Comparison of ENCODE assay signal across 15 cellular contexts in genomic region chr20:44581515-44581914, GRCh38. TPM values are rescaled to one million over a fixed set of nuclear protein-coding genes. Genes with fewer than 3 reads are reported as not detected.
DNase-seq lines count a peak whose midpoint lies in the region; ATAC-seq, FAIRE-seq and TF ChIP-seq lines count a peak whose summit lies in the region.
"Had no signal": no experiment of that assay in that cellular context is flagged by ENCODE, and none has a peak within 500 bp of the region (broad histone marks: within the 10 kb centered on the region; RNA-seq: fewer than 3 reads in every experiment).

No MANE protein-coding gene starts in this region.

- H3F3A ChIP-seq in SK-N-SH (replicated peaks; ENCODE audit: insufficient read depth), result peaks cover 6% of the 10 kb centered on the region

- in situ Hi-C loops in GM12878 (cut with MboI), result no loop called here

- BruUV-seq in GM12878 (replicated peaks; lab: Mats Ljungman, UMichigan), result no TSS peak

- ATAC-seq in SK-N-SH treated with all-trans-retinoic acid at 6 μM for 48 hours, result no peak
- ATAC-seq in GM12878, result no peak
- no peak for ATAC-seq in GM21528 (IDR thresholded peaks at IDR 0.05; ENCODE audit: low FRiP score, unreplicated experiment)
- ATAC-seq: activated naive CD8-positive, alpha-beta T cell treated with anti-CD3 and anti-CD28 coated beads, Interleukin-2, amount 50 U/mL, for 24 hours had no signal

- no peak for TF ChIP-seq RAD21 in SK-N-SH (IDR thresholded peaks at IDR 0.05; ENCODE audit: low read length)
- TF ChIP-seq RAD21 in GM12878 (IDR thresholded peaks at IDR 0.05; ENCODE audit: insufficient read depth, low read depth, low read length), result no peak

- no peak for TF ChIP-seq POLR2A in GM12878 (IDR thresholded peaks at IDR 0.05; ENCODE audit: low read depth, low read length)

- TF ChIP-seq CTCF in SK-N-SH (IDR thresholded peaks at IDR 0.05), result no peak
- no peak for TF ChIP-seq CTCF in GM12878 (IDR thresholded peaks at IDR 0.05 in 2 of 3, conservative IDR thresholded peaks at IDR 0.05 in 1 of 3; ENCODE audit: control insufficient read depth in 2 of 3, extremely low read depth in 1 of 3, insufficient read depth in 1 of 3, low read depth in 3 of 3, low read length in 3 of 3)
- TF ChIP-seq CTCF in tibial artery (IDR thresholded peaks at IDR 0.05), result no peak

- H3K4me3 ChIP-seq in SK-N-SH (ENCODE audit: low read depth in 2 of 2, low read length in 1 of 2) (no peak overlapping the region), GM12878 (no peak overlapping the region), muscle layer of duodenum (ENCODE audit: low read depth in 1 of 2, low read length in 2 of 2) (peak overlapping the region in 1 of 2 donors; percentile 60), tibial artery (no peak overlapping the region)
- H3K4me3 ChIP-seq: HAP-1 had no signal

- WGBS in SK-N-SH (ENCODE audit: low lambda C conversion rate), result 100% methylated on average over 1 of the region's 1 CpG
- WGBS in GM12878 (ENCODE audit: insufficient coverage, insufficient replicate concordance, low lambda C conversion rate, missing lambda C conversion rate), result 94% methylated on average over 1 of the region's 1 CpG

- no peaks in the 10 kb centered on the region for H3K27me3 ChIP-seq in SK-N-SH (ENCODE audit: insufficient read depth)
- H3K27me3 ChIP-seq in GM12878 (replicated peaks in 1 of 2; ENCODE audit: control insufficient read depth in 2 of 2, insufficient read depth in 2 of 2, low read length in 1 of 2), result no peaks in the 10 kb centered on the region
- no peaks in the 10 kb centered on the region for H3K27me3 ChIP-seq in muscle layer of duodenum (ENCODE audit: low read depth, low read length)
- no peaks in the 10 kb centered on the region for H3K27me3 ChIP-seq in tibial artery

- H3K9ac ChIP-seq in SK-N-SH, result no peak overlapping the region
- H3K9ac ChIP-seq in GM12878 (ENCODE audit: control insufficient read depth, insufficient read depth, low read length), result no peak overlapping the region
- H3K9ac ChIP-seq: KMS-11 had no signal

- DNase-seq in SK-N-SH, result no peak
- DNase-seq in GM12878 (ENCODE audit: low read depth, low spot score), result no peak
- no peak for DNase-seq in tibial artery
- DNase-seq in UCSD-AML1 (lab: John Stamatoyannopoulos, UW; ENCODE audit: unreplicated experiment), result no peak
- no peak for DNase-seq in NCI-H2107 (lab: John Stamatoyannopoulos, UW)
- DNase-seq: activated naive CD8-positive, alpha-beta T cell treated with anti-CD3 and anti-CD28 coated beads, Interleukin-2, amount 50 U/mL, for 24 hours; NCI-H2171 treated with DMSO at 0.1 percent for 48 hours; T-helper 9 cell had no signal

- H3K9me2 ChIP-seq in SK-N-SH, result no peaks in the 10 kb centered on the region

- SMC1A ChIA-PET in GM12878 (lab: Charles Lee; ENCODE audit: uncharacterized antibody, unreplicated experiment), result interaction anchor here (1.0 to 5.9 kb wide), 3 partner anchors 12 to 21 kb away, joined by 3 to 38 read pairs (median 25); no protein-coding TSS in a partner anchor

- H3K4me1 ChIP-seq in SK-N-SH (ENCODE audit: control insufficient read depth in 1 of 2, insufficient read depth in 2 of 2, low read depth in 1 of 2, low read length in 1 of 2), result peaks cover 21 to 26% of the 10 kb centered on the region in 2 experiments; a peak in 3 of 4 replicates
- peaks cover 75% of the 10 kb centered on the region for H3K4me1 ChIP-seq in GM12878 (ENCODE audit: control insufficient read depth, insufficient read depth, low read length)
- H3K4me1 ChIP-seq in muscle layer of duodenum (ENCODE audit: control insufficient read depth in 1 of 2, insufficient read depth in 2 of 2, low read length in 2 of 2), result peaks cover 5 to 46% of the 10 kb centered on the region in 2 donors
- peaks cover 0 to 74% (median 43%) of the 10 kb centered on the region in 4 donors for H3K4me1 ChIP-seq in tibial artery

- TF ChIP-seq EP300 in SK-N-SH (IDR thresholded peaks at IDR 0.05; ENCODE audit: borderline replicate concordance in 1 of 2, low read depth in 1 of 2, low read length in 1 of 2), result no peak
- no peak for TF ChIP-seq EP300 in GM12878 (IDR thresholded peaks at IDR 0.05; ENCODE audit: borderline replicate concordance in 1 of 2, control insufficient read depth in 1 of 2, low read depth in 2 of 2, low read length in 2 of 2)

- H3K9me3 ChIP-seq in SK-N-SH, result no peaks in the 10 kb centered on the region
- no peaks in the 10 kb centered on the region for H3K9me3 ChIP-seq in GM12878 (replicated peaks; ENCODE audit: control insufficient read depth, insufficient read depth, low read length)
- H3K9me3 ChIP-seq in muscle layer of duodenum (ENCODE audit: control insufficient read depth in 1 of 2, low read length in 2 of 2), result no peaks in the 10 kb centered on the region
- H3K9me3 ChIP-seq in tibial artery, result no peaks in the 10 kb centered on the region
- H3K9me3 ChIP-seq: HAP-1 had no signal

- H3K27ac ChIP-seq in SK-N-SH (ENCODE audit: low read depth in 2 of 2, low read length in 1 of 2) (peak overlapping the region in 1 of 2 experiments; percentile 1; a peak in 1 of 4 replicates), GM12878 (ENCODE audit: control insufficient read depth, insufficient read depth) (peak overlapping the region; percentile 6; the same call in 1 of the 2 replicates), muscle layer of duodenum (ENCODE audit: low read length) (peak overlapping the region; percentile 78), tibial artery (peak overlapping the region; percentile 79 to 83)
- H3K27ac ChIP-seq: 22Rv1, KMS-11 had no signal

- H4K20me1 ChIP-seq in SK-N-SH (ENCODE audit: insufficient read depth), result no peaks in the 10 kb centered on the region
- no peaks in the 10 kb centered on the region for H4K20me1 ChIP-seq in GM12878 (ENCODE audit: control insufficient read depth, insufficient read depth)

- CTCF ChIA-PET in SK-N-SH (lab: Yijun Ruan, JAX), result no interaction called here
- CTCF ChIA-PET in GM12878 (lab: Yijun Ruan, JAX), result interaction anchor here (1.2 to 9.0 kb wide), 5 partner anchors 13 to 197 kb away, joined by 3 to 158 read pairs (median 4); no protein-coding TSS in a partner anchor

- no peak for FAIRE-seq in GM12878 (lab: Jason Lieb, UNC)
- FAIRE-seq: GM12892 had no signal

- H3K79me2 ChIP-seq in SK-N-SH (ENCODE audit: insufficient read depth) (peaks cover 22% of the 10 kb centered on the region; the same call in 1 of the 2 replicates), GM12878 (ENCODE audit: control insufficient read depth, insufficient read depth, low read length) (no peaks in the 10 kb centered on the region)

- intact Hi-C loops in GM12878 (cut with micrococcal nuclease; ENCODE audit: unreplicated experiment), result no loop called here
- intact Hi-C loops in tibial artery (cut with DNase I; ENCODE audit: low total_unique reads), result no loop called here

- POLR2A ChIA-PET in SK-N-SH (lab: Yijun Ruan, JAX) (no interaction called here), GM12878 (lab: Charles Lee) (interaction anchor here (0.9 to 5.6 kb wide), 3 partner anchors 9 to 17 kb away, joined by 4 to 39 read pairs (median 31); no protein-coding TSS in a partner anchor)

- peak overlapping the region; percentile 59; the same call in 1 of the 2 replicates for H3K4me2 ChIP-seq in SK-N-SH
- peak overlapping the region; percentile 66 for H3K4me2 ChIP-seq in GM12878 (ENCODE audit: control insufficient read depth, insufficient read depth)
- H3K4me2 ChIP-seq: KMS-11 had no signal

- no peaks in the 10 kb centered on the region for H3K36me3 ChIP-seq in SK-N-SH (replicated peaks in 1 of 2; ENCODE audit: control insufficient read depth in 1 of 2, insufficient read depth in 2 of 2, low read length in 1 of 2)
- no peaks in the 10 kb centered on the region for H3K36me3 ChIP-seq in GM12878 (ENCODE audit: control insufficient read depth in 2 of 2, insufficient read depth in 2 of 2, low read length in 1 of 2)
- no peaks in the 10 kb centered on the region for H3K36me3 ChIP-seq in muscle layer of duodenum (ENCODE audit: control insufficient read depth in 1 of 2, insufficient read depth in 2 of 2, low read length in 2 of 2)
- H3K36me3 ChIP-seq in tibial artery, result no peaks in the 10 kb centered on the region
- H3K36me3 ChIP-seq: HAP-1 had no signal

- RAD21 ChIA-PET in GM12878 (lab: Charles Lee; ENCODE audit: unreplicated experiment), result interaction anchor here (0.8 to 7.0 kb wide), 8 partner anchors 10 to 101 kb away, joined by 3 to 97 read pairs (median 12); no protein-coding TSS in a partner anchor

- H2AFZ ChIP-seq in SK-N-SH (ENCODE audit: low read depth) (no peak overlapping the region), GM12878 (ENCODE audit: control insufficient read depth, low read depth, low read length) (peak overlapping the region; percentile 11; the same call in 1 of the 2 replicates)

RNA-seq across cellular contexts. Expression of gene PKIG, which starts 0.9 kb away (rescaled TPM):
- 63.9 and 92.9 TPM in 2 replicates for polyA plus RNA-seq in SK-N-SH (2012; rRNA removed)
- 67.5 and 78.6 TPM in 2 replicates for polyA plus RNA-seq in SK-N-SH (2012; cell fraction: cytosol; rRNA removed)
- 29.9 and 37.7 TPM in 2 replicates for polyA plus RNA-seq in SK-N-SH (2012; cell fraction: nucleus; rRNA removed)
- total RNA-seq in GM12878 (2013; cell fraction: nucleolus; rRNA removed), result 7.9 and 8.9 TPM in 2 replicates
- total RNA-seq in GM12878 (2014; rRNA removed), result 77.0 and 78.5 TPM in 2 replicates
- 47.9 and 51.4 TPM in 2 replicates for total RNA-seq in GM12878 (2014; rRNA removed; fragmentation: Illumina TruSeq; extraction: Trizol)
- total RNA-seq in GM12878 (2021), result 56.2 and 58.4 TPM in 2 replicates
- polyA plus RNA-seq in GM12878 (2011; ENCODE audit: low read depth), result 7.8 TPM
- 16.4 and 17.8 TPM in 2 replicates for polyA plus RNA-seq in GM12878 (2011; rRNA removed)
- polyA plus RNA-seq in GM12878 (2011; cell fraction: cytosol; rRNA removed), result 27.8 and 30.7 TPM in 2 replicates
- polyA plus RNA-seq in GM12878 (2011; cell fraction: nucleus; rRNA removed), result 10.9 TPM in 2 replicates
- polyA plus RNA-seq in GM12878 (2012), result 17.2 and 19.4 TPM in 2 replicates
- 33.8 and 69.3 TPM in 2 replicates for polyA plus RNA-seq in GM12878 (2014; fragmentation: Illumina TruSeq; extraction: Trizol)
- polyA plus RNA-seq in GM12878 (2014; fragmentation: Nextera tagmentation; extraction: Ambion mirVana), result 10 to 100 TPM in 1 of 2 experiments, 1 to 10 TPM in 1; 5.7 to 17.5 TPM
- polyA plus RNA-seq in GM12878 (2014; rRNA removed), result 74.2 and 82.3 TPM in 2 replicates
- 10 to 100 TPM; 26.3 to 28.0 TPM for polyA plus RNA-seq in GM12878 (2016; fragmentation: Nextera tagmentation; extraction: Ambion mirVana)
- polyA minus RNA-seq in GM12878 (2011; rRNA and poly(A)+ RNA removed), result 5.6 and 9.3 TPM in 2 replicates
- polyA minus RNA-seq in GM12878 (2011; cell fraction: cytosol; rRNA and poly(A)+ RNA removed), result 4.2 and 5.1 TPM in 2 replicates
- polyA minus RNA-seq in GM12878 (2011; cell fraction: nucleus; rRNA and poly(A)+ RNA removed), result 1.5 and 3.6 TPM in 2 replicates

RNA-seq across cellular contexts. Expression of gene SERINC3, which starts 59.6 kb away (rescaled TPM):
- polyA plus RNA-seq in SK-N-SH (2012; rRNA removed) (105 and 173 TPM in 2 replicates), GM12878 (2011; rRNA removed) (88.7 and 96.8 TPM in 2 replicates), GM12878 (2014; fragmentation: Illumina TruSeq; extraction: Trizol) (39.8 and 41.9 TPM in 2 replicates), GM12878 (2014; fragmentation: Nextera tagmentation; extraction: Ambion mirVana) (10 to 100 TPM; 37.8 to 55.6 TPM), GM12878 (2014; rRNA removed) (31.8 and 34.0 TPM in 2 replicates), GM12878 (2016; fragmentation: Nextera tagmentation; extraction: Ambion mirVana) (10 to 100 TPM; 59.0 to 59.8 TPM)
- polyA plus RNA-seq in SK-N-SH (2012; cell fraction: cytosol; rRNA removed), result 101 and 124 TPM in 2 replicates
- polyA plus RNA-seq in SK-N-SH (2012; cell fraction: nucleus; rRNA removed), result 71.6 and 109 TPM in 2 replicates
- total RNA-seq in GM12878 (2013; cell fraction: nucleolus; rRNA removed), result 55.2 and 56.0 TPM in 2 replicates
- total RNA-seq in GM12878 (2014; rRNA removed) (24.5 and 31.5 TPM in 2 replicates), GM12878 (2014; rRNA removed; fragmentation: Illumina TruSeq; extraction: Trizol) (33.3 and 33.8 TPM in 2 replicates), GM12878 (2021) (35.0 and 35.3 TPM in 2 replicates)
- polyA plus RNA-seq in GM12878 (2011; ENCODE audit: low read depth), result 31.5 TPM
- polyA plus RNA-seq in GM12878 (2011; cell fraction: cytosol; rRNA removed), result 108 and 110 TPM in 2 replicates
- polyA plus RNA-seq in GM12878 (2011; cell fraction: nucleus; rRNA removed), result 39.5 and 50.6 TPM in 2 replicates
- 34.3 and 41.9 TPM in 2 replicates for polyA plus RNA-seq in GM12878 (2012)
- polyA minus RNA-seq in GM12878 (2011; rRNA and poly(A)+ RNA removed), result 242 and 250 TPM in 2 replicates
- 44.1 and 47.9 TPM in 2 replicates for polyA minus RNA-seq in GM12878 (2011; cell fraction: cytosol; rRNA and poly(A)+ RNA removed)
- polyA minus RNA-seq in GM12878 (2011; cell fraction: nucleus; rRNA and poly(A)+ RNA removed), result 23.2 and 23.7 TPM in 2 replicates
